Comparison of ENCODE assay signal across 22 cellular contexts in genomic region chr15:37902126-37902525, GRCh38. TPM values are rescaled to one million over a fixed set of nuclear protein-coding genes. Genes with fewer than 3 reads are reported as not detected.
"Had no signal": no experiment of that assay in that cellular context is flagged by ENCODE, and none has a peak within 500 bp of the region (broad histone marks: within the 10 kb centered on the region; RNA-seq: fewer than 3 reads in every experiment).

No MANE protein-coding gene starts in this region.

- H3K27me3 ChIP-seq: adrenal gland, cardiac muscle cell, esophagus squamous epithelium, ovary had no signal

- H3K9me3 ChIP-seq: adrenal gland, esophagus squamous epithelium, ovary had no signal

- H3K4me1 Mint-ChIP-seq: naive thymus-derived CD4-positive, alpha-beta T cell had no signal

- DNase-seq: activated CD4-positive, alpha-beta T cell treated with anti-CD3 and anti-CD28 coated beads for 4 hours; activated CD8-positive, alpha-beta T cell treated with anti-CD3 and anti-CD28 coated beads for 36 hours; activated effector memory CD4-positive, alpha-beta T cell treated with Interleukin-2 at 50 U/mL for 16 hours; activated naive CD4-positive, alpha-beta T cell treated with anti-CD3 and anti-CD28 coated beads, Interleukin-2, amount 50 U/mL, for 16 hours; activated T-cell treated with anti-CD3 and anti-CD28 coated beads, Interleukin-2, amount 50 U/mL, for 4 hours; adrenal gland; dorsolateral prefrontal cortex; esophagus squamous epithelium; hypothalamus; kidney glomerular epithelial cell; mammary epithelial cell; naive thymus-derived CD4-positive, alpha-beta T cell; ovary; stimulated activated CD4-positive, alpha-beta T cell treated with anti-CD3 and anti-CD28 coated beads, Interleukin-2, amount 100 ng/mL, for 48 hours; stimulated activated naive CD4-positive, alpha-beta T cell; substantia nigra; T-helper 2 cell; trophoblast cell had no signal

- H3K9me3 Mint-ChIP-seq: activated CD8-positive, alpha-beta T cell treated with anti-CD3 and anti-CD28 coated beads for 36 hours; activated T-cell treated with anti-CD3 and anti-CD28 coated beads, Interleukin-2, amount 50 U/mL, for 4 hours; naive thymus-derived CD4-positive, alpha-beta T cell; WTC11 had no signal

- H3K4me3 ChIP-seq: adrenal gland, cardiac muscle cell, dorsolateral prefrontal cortex, esophagus squamous epithelium, ovary had no signal

- H3K36me3 ChIP-seq: adrenal gland, cardiac muscle cell, esophagus squamous epithelium, ovary had no signal

- H3K36me3 Mint-ChIP-seq: naive thymus-derived CD4-positive, alpha-beta T cell; WTC11 had no signal

- H3K27ac ChIP-seq: adrenal gland, cardiac muscle cell, dorsolateral prefrontal cortex, esophagus squamous epithelium, ovary had no signal

- ATAC-seq: activated CD8-positive, alpha-beta T cell treated with anti-CD3 and anti-CD28 coated beads for 36 hours; activated T-cell treated with anti-CD3 and anti-CD28 coated beads, Interleukin-2, amount 50 U/mL, for 4 hours; naive thymus-derived CD4-positive, alpha-beta T cell; WTC11 had no signal

- H3K4me3 Mint-ChIP-seq: activated CD8-positive, alpha-beta T cell treated with anti-CD3 and anti-CD28 coated beads for 36 hours; activated T-cell treated with anti-CD3 and anti-CD28 coated beads, Interleukin-2, amount 50 U/mL, for 4 hours; naive thymus-derived CD4-positive, alpha-beta T cell; WTC11 had no signal

- H3K4me1 ChIP-seq: adrenal gland, esophagus squamous epithelium had no signal

- H3K27me3 Mint-ChIP-seq: activated CD8-positive, alpha-beta T cell treated with anti-CD3 and anti-CD28 coated beads for 36 hours had no signal

- H3K27ac Mint-ChIP-seq: activated CD8-positive, alpha-beta T cell treated with anti-CD3 and anti-CD28 coated beads for 36 hours; naive thymus-derived CD4-positive, alpha-beta T cell; WTC11 had no signal

RNA-seq across cellular contexts. Expression of gene TMCO5A, which starts 32.3 kb away (rescaled TPM):
- total RNA-seq: activated CD8-positive, alpha-beta T cell treated with anti-CD3 and anti-CD28 coated beads for 36 hours; activated T-cell treated with anti-CD3 and anti-CD28 coated beads, Interleukin-2, amount 50 U/mL, for 4 hours; adrenal gland; cardiac muscle cell; dorsolateral prefrontal cortex; esophagus squamous epithelium; fibroblast of villous mesenchyme; mammary epithelial cell; naive thymus-derived CD4-positive, alpha-beta T cell; ovary; renal cortical epithelial cell; WTC11 had no signal
- polyA plus RNA-seq: adrenal gland; cardiac muscle cell; mammary epithelial cell; naive thymus-derived CD4-positive, alpha-beta T cell; ovary had no signal
